Comparison of ENCODE assay signal across 8 cellular contexts in the genomic region with DNA sequence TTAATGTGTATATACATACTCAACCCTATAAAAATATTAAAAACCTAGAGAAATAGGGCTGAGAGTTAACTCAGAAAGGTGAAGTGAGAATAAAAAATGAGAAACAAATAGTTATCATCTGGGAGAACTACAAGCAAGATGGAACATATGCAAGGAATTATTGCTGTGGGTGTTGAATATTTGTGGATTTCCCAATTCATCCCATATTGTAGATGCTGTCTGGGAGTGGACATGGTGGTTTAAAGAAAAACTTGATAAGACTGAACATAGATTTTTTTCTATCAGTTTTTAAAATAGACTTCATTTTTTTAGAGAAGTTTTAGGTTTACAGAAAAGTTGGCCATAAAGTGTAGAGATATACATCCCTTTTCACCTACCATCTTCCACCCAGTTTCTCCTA.
"Had no signal": no experiment of that assay in that cellular context is flagged by ENCODE, and none has a peak within 500 bp of the region (broad histone marks: within the 10 kb centered on the region; RNA-seq: fewer than 3 reads in every experiment).

No MANE protein-coding gene starts in this region.

- H2AFZ ChIP-seq: GM23248 had no signal

- H3K9me3 ChIP-seq: HAP-1 had no signal

- H3K9me3 Mint-ChIP-seq: HFFc6 had no signal

- H3K9ac ChIP-seq: GM23248 had no signal

- H3K36me3 ChIP-seq: HAP-1 had no signal

- H3K27ac Mint-ChIP-seq: HFFc6 had no signal

- FAIRE-seq: HTR-8/SVneo, K562 had no signal

- H3K4me1 ChIP-seq: HAP-1 had no signal

- H3K4me3 Mint-ChIP-seq: HFFc6 had no signal

- H3K4me3 ChIP-seq: GM23248, HAP-1, K562 had no signal

- DNase-seq: GM23248, GOT3, H7, HFFc6, IMR-90 had no signal

- H3K27ac ChIP-seq: GM23248 had no signal
